Comparison of ENCODE assay signal across 8 cellular contexts in the genomic region with DNA sequence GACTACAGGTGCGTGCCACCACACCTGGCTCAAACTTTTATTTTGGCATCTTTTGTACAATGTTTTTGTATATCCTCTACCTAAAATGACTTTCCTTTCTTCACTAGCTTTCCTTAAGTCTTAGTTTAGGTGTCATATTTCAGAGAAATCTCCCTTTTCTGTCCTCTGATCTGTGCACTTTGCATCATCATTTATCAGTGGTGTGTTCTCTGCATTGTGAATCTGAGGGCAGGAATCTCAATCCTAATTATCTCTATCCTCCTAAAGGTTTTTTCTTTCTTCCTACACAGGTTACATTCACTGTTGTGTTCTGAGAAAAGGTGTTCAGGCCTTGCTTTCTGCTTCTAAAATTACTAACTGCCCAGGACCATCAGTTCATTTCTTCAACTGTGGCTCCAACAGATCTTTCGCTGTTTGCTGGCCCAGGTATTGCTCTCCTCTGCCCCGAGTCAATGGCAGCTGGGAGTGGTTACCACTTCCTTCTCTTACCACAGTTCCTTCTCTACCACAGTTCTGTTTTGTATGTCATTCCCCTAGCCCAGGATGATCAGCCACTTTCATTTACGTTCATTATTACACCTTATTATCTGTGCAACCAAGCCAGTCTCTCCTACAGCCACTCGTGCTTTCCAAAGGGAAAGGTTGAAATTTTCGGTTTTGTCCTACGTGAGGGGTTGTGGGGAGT. TPM values are rescaled to one million over a fixed set of nuclear protein-coding genes. Genes with fewer than 3 reads are reported as not detected.
DNase-seq lines count a peak whose midpoint lies in the region; ATAC-seq and TF ChIP-seq lines count a peak whose summit lies in the region.

No MANE protein-coding gene starts in this region.

- TF ChIP-seq CTCF in GM06990 (IDR thresholded peaks at IDR 0.05; ENCODE audit: insufficient read depth, low read length, poor library complexity, severe bottlenecking) = no peak

- no peaks in the 10 kb centered on the region for H3K27me3 ChIP-seq in GM06990 (replicated peaks; ENCODE audit: control insufficient read depth, insufficient read depth, low read length)

- peak overlapping the region; percentile 7 to 88 (median 74) for H3K4me3 Mint-ChIP-seq in IgD-negative memory B cell
- peak overlapping the region; percentile 51 for H3K4me3 Mint-ChIP-seq in activated T-cell treated with anti-CD3 and anti-CD28 coated beads, Interleukin-2, amount 50 U/mL, for 4 hours

- peak overlapping the region; percentile 1; the same call in 1 of the 2 replicates for H3K4me3 ChIP-seq in GM06990 (replicated peaks; ENCODE audit: low read depth, low read length)

- peak; percentile 97 for ATAC-seq in GM21526 (IDR thresholded peaks at IDR 0.05; ENCODE audit: low FRiP score, unreplicated experiment)
- ATAC-seq in activated T-cell treated with anti-CD3 and anti-CD28 coated beads, Interleukin-2, amount 50 U/mL, for 4 hours = peak; percentile 99

- peaks cover 3% of the 10 kb centered on the region for H3K36me3 Mint-ChIP-seq in IgD-negative memory B cell
- peaks cover 1% of the 10 kb centered on the region for H3K36me3 Mint-ChIP-seq in activated T-cell treated with anti-CD3 and anti-CD28 coated beads, Interleukin-2, amount 50 U/mL, for 4 hours (ENCODE audit: insufficient read depth)

- no peak for DNase-seq in GM06990 (ENCODE audit: extremely low read depth, insufficient read length)
- DNase-seq in activated T-cell treated with anti-CD3 and anti-CD28 coated beads, Interleukin-2, amount 50 U/mL, for 4 hours = peak; percentile 13
- DNase-seq in stimulated activated CD4-positive, alpha-beta T cell treated with anti-CD3 and anti-CD28 coated beads, Interleukin-2, amount 100 ng/mL, for 24 hours = peak; percentile 43 to 49
- no peak for DNase-seq in NCI-H1048 (lab: John Stamatoyannopoulos, UW)
- DNase-seq in NCI-H1930 (lab: John Stamatoyannopoulos, UW) = no peak
- DNase-seq in NCI-H146 (lab: John Stamatoyannopoulos, UW) = no peak

- no peaks in the 10 kb centered on the region for H3K36me3 ChIP-seq in GM06990 (ENCODE audit: control insufficient read depth, insufficient read depth, low read length)

- H3K9me3 Mint-ChIP-seq in IgD-negative memory B cell = no peaks in the 10 kb centered on the region
- H3K9me3 Mint-ChIP-seq in activated T-cell treated with anti-CD3 and anti-CD28 coated beads, Interleukin-2, amount 50 U/mL, for 4 hours = no peaks in the 10 kb centered on the region

- peak overlapping the region; percentile 6 to 88 (median 25) for H3K27ac Mint-ChIP-seq in IgD-negative memory B cell

- H3K27me3 Mint-ChIP-seq in IgD-negative memory B cell = peaks cover 1% of the 10 kb centered on the region
- no peaks in the 10 kb centered on the region for H3K27me3 Mint-ChIP-seq in activated T-cell treated with anti-CD3 and anti-CD28 coated beads, Interleukin-2, amount 50 U/mL, for 4 hours (ENCODE audit: low read depth)

- H3K4me1 Mint-ChIP-seq in IgD-negative memory B cell = peaks cover 36 to 59% (median 43%) of the 10 kb centered on the region in 3 donors
- H3K4me1 Mint-ChIP-seq in activated T-cell treated with anti-CD3 and anti-CD28 coated beads, Interleukin-2, amount 50 U/mL, for 4 hours (ENCODE audit: low read depth) = peaks cover 90% of the 10 kb centered on the region

RNA-seq across cellular contexts. Expression of a gene that starts 14.0 kb away (rescaled TPM):
- 9.2 TPM for polyA plus RNA-seq in IgD-negative memory B cell
- 10 to 100 TPM; 14.6 to 19.6 (median 17.0) TPM for total RNA-seq in activated T-cell treated with anti-CD3 and anti-CD28 coated beads, Interleukin-2, amount 50 U/mL, for 4 hours

Comparison
In these comparisons a context has a peak if more than half of its experiments do, and no peak if none do; other contexts are left out.
1. DNase-seq: peak in activated T-cell treated with anti-CD3 and anti-CD28 coated beads, Interleukin-2, amount 50 U/mL, for 4 hours (single experiment) and stimulated activated CD4-positive, alpha-beta T cell treated with anti-CD3 and anti-CD28 coated beads, Interleukin-2, amount 100 ng/mL, for 24 hours (2 of 2); none in GM06990 (single experiment), NCI-H1048 (single experiment), NCI-H1930 (0 of 2) and NCI-H146 (single experiment).